Comparison of ENCODE assay signal across 21 cellular contexts in the genomic region with DNA sequence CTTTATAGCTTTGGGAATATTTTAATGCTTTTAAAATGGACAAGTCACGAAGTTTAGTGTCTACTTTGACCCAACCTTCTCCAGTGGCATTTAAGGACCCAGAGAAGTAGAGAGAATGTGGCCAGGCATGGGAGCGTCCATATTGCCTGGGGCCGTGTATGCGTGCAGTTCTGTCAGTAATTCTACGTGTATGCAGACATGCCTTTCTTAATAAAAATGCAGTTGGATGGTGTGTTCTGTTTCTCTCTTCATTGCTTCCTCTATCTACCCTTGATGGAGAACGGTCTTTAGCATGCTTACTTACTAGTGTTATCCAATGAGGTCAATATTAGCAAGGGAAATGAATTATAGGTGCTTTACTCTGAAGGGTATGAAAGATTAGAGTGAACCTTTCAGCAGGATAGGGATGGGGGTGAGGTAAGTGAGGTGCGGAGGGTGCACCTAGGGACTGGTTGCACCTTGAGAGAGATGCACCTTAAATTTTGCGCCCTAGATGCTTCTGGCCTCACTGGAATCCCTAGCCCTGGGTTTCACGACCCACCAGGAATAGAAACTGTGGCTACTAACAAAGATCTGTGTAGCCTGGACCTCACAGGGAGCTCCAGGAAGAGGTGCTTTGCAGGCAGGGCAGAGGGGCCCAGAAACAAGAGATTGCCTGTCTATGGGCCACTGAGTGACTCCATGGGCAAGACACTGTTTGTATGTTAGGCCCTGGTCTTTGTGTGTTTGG.
A peak's percentile ranks its signal among the peaks of the same experiment; 100 is the strongest.
DNase-seq lines count a peak whose midpoint lies in the region; ATAC-seq and TF ChIP-seq lines count a peak whose summit lies in the region.
"Had no signal": no experiment of that assay in that cellular context is flagged by ENCODE, and none has a peak within 500 bp of the region (broad histone marks: within the 10 kb centered on the region; RNA-seq: fewer than 3 reads in every experiment).

No MANE protein-coding gene starts in this region.

- H3K4me1 ChIP-seq in esophagus muscularis mucosa = no peaks in the 10 kb centered on the region
- peaks cover 11 to 12% of the 10 kb centered on the region in 2 donors for H3K4me1 ChIP-seq in neuronal stem cell (ENCODE audit: control insufficient read depth in 2 of 2, insufficient read depth in 1 of 2, low read depth in 1 of 2, low read length in 2 of 2)
- H3K4me1 ChIP-seq in smooth muscle cell (ENCODE audit: low read depth) = peaks cover 14% of the 10 kb centered on the region
- H3K4me1 ChIP-seq: A549; BLaER1 treated with 17β-estradiol and CSF1 and Interleukin-3, amounts not matched to agents 10 nM and 100 nM had no signal

- intact Hi-C loops in activated CD4-positive, alpha-beta T cell treated with anti-CD3 and anti-CD28 coated beads, Interleukin-2, amount 10 ng/mL, durations not matched to agents 24 days and 14 days (cut with micrococcal nuclease) = no loop called here
- intact Hi-C loops in esophagus muscularis mucosa (cut with DNase I) = no loop called here

- H3K79me1 ChIP-seq in neuronal stem cell (ENCODE audit: low read depth, low read length) = peaks cover 2% of the 10 kb centered on the region

- H3K4me2 ChIP-seq in neuronal stem cell (ENCODE audit: insufficient read depth, low read length, poor library complexity, severe bottlenecking) = no peak overlapping the region
- no peak overlapping the region for H3K4me2 ChIP-seq in smooth muscle cell
- H3K4me2 ChIP-seq: A549; BLaER1 treated with 17β-estradiol and CSF1 and Interleukin-3, amounts not matched to agents 10 nM and 100 nM had no signal

- H3K79me2 ChIP-seq in smooth muscle cell (ENCODE audit: low read depth) = no peaks in the 10 kb centered on the region

- H3K36me3 Mint-ChIP-seq in activated CD4-positive, alpha-beta T cell treated with anti-CD3 and anti-CD28 coated beads, Interleukin-2, amount 10 ng/mL, durations not matched to agents 24 days and 14 days (ENCODE audit: low read depth) = no peaks in the 10 kb centered on the region
- H3K36me3 Mint-ChIP-seq: CD8-positive, alpha-beta T cell; IgD-negative memory B cell had no signal

- no peak overlapping the region for H3K4me3 Mint-ChIP-seq in activated CD4-positive, alpha-beta T cell treated with anti-CD3 and anti-CD28 coated beads, Interleukin-2, amount 10 ng/mL, durations not matched to agents 24 days and 14 days
- H3K4me3 Mint-ChIP-seq: CD8-positive, alpha-beta T cell; IgD-negative memory B cell had no signal

- H2AFZ ChIP-seq in neuronal stem cell (ENCODE audit: low read length) = no peak overlapping the region
- no peak overlapping the region for H2AFZ ChIP-seq in smooth muscle cell (ENCODE audit: low read depth)
- H2AFZ ChIP-seq: GM23248 had no signal

- DNase-seq in activated CD4-positive, alpha-beta T cell treated with anti-CD3 and anti-CD28 coated beads, Interleukin-2, amount 10 ng/mL, durations not matched to agents 24 days and 14 days = peak; percentile 7
- DNase-seq in activated CD4-positive, alpha-beta T cell treated with anti-CD3 and anti-CD28 coated beads, Interleukin-2, amount 50 U/mL, for 48 hours = no peak
- DNase-seq in esophagus muscularis mucosa (ENCODE audit: extremely low spot score) (peak; percentile 82), neuronal stem cell (ENCODE audit: low spot score) (no peak), smooth muscle cell (lab: John Stamatoyannopoulos, UW; ENCODE audit: unreplicated experiment) (no peak), NCI-H2227 treated with DMSO at 0.1 percent for 48 hours (lab: John Stamatoyannopoulos, UW) (no peak), AG08396 (ENCODE audit: low spot score) (no peak)
- DNase-seq: CD8-positive, alpha-beta T cell; DMS 273 treated with DMSO at 0.1 percent for 48 hours; DMS53; DND-41; EL; GM23248 had no signal

- H3K27ac ChIP-seq in esophagus muscularis mucosa (replicated peaks in 1 of 4) (no peak overlapping the region), neuronal stem cell (replicated peaks; ENCODE audit: low read length) (no peak overlapping the region), smooth muscle cell (ENCODE audit: low read depth) (peak overlapping the region; percentile 65)
- H3K27ac ChIP-seq: 22Rv1; A549; BLaER1 treated with 17β-estradiol and CSF1 and Interleukin-3, amounts not matched to agents 10 nM and 100 nM; GM23248 had no signal

- TF ChIP-seq POLR2A in esophagus muscularis mucosa (IDR thresholded peaks at IDR 0.05; ENCODE audit: low read depth) = no peak

- H4K20me1 ChIP-seq in smooth muscle cell (ENCODE audit: low read depth) = no peaks in the 10 kb centered on the region
- H4K20me1 ChIP-seq: BLaER1 treated with 17β-estradiol and CSF1 and Interleukin-3, amounts not matched to agents 10 nM and 100 nM had no signal

- WGBS in esophagus muscularis mucosa = 88% methylated on average over 8 of the region's 9 CpGs
- WGBS in neuronal stem cell (ENCODE audit: extremely low coverage in 2 of 2, insufficient read length in 2 of 2, insufficient replicate concordance in 1 of 2), 2 donors = no CpG with 5 or more reads among the region's 9 CpGs
- 86% methylated on average over 9 of the region's 9 CpGs for WGBS in smooth muscle cell (ENCODE audit: low lambda C conversion rate)

- peak overlapping the region; percentile 50 for H2BK12ac ChIP-seq in neuronal stem cell (ENCODE audit: low read length)

- no peaks in the 10 kb centered on the region for H3K9me3 Mint-ChIP-seq in activated CD4-positive, alpha-beta T cell treated with anti-CD3 and anti-CD28 coated beads, Interleukin-2, amount 10 ng/mL, durations not matched to agents 24 days and 14 days
- H3K9me3 Mint-ChIP-seq: CD8-positive, alpha-beta T cell; IgD-negative memory B cell had no signal

- H3F3A ChIP-seq in smooth muscle cell (ENCODE audit: low read depth) = no peaks in the 10 kb centered on the region

- H3K27me3 ChIP-seq in esophagus muscularis mucosa (no peaks in the 10 kb centered on the region), neuronal stem cell (ENCODE audit: control insufficient read depth in 3 of 3, insufficient read depth in 3 of 3, low read depth in 1 of 3, low read length in 3 of 3) (no peaks in the 10 kb centered on the region), smooth muscle cell (ENCODE audit: low read depth) (no peaks in the 10 kb centered on the region)
- H3K27me3 ChIP-seq: BLaER1 treated with 17β-estradiol and CSF1 and Interleukin-3, amounts not matched to agents 10 nM and 100 nM had no signal

- H3K36me3 ChIP-seq in esophagus muscularis mucosa (no peaks in the 10 kb centered on the region), neuronal stem cell (replicated peaks in 1 of 2; ENCODE audit: control insufficient read depth in 2 of 2, insufficient read depth in 2 of 2, low read length in 2 of 2) (no peaks in the 10 kb centered on the region), smooth muscle cell (ENCODE audit: low read depth) (no peaks in the 10 kb centered on the region)
- H3K36me3 ChIP-seq: BLaER1 treated with 17β-estradiol and CSF1 and Interleukin-3, amounts not matched to agents 10 nM and 100 nM; HAP-1 had no signal

- H4K91ac ChIP-seq in neuronal stem cell (ENCODE audit: low read depth, low read length, poor library complexity) = no peak overlapping the region

- no peak overlapping the region for H3K27ac Mint-ChIP-seq in activated CD4-positive, alpha-beta T cell treated with anti-CD3 and anti-CD28 coated beads, Interleukin-2, amount 10 ng/mL, durations not matched to agents 24 days and 14 days
- H3K27ac Mint-ChIP-seq: CD8-positive, alpha-beta T cell; IgD-negative memory B cell had no signal

- H3K9me3 ChIP-seq in esophagus muscularis mucosa (no peaks in the 10 kb centered on the region), neuronal stem cell (replicated peaks in 1 of 2; ENCODE audit: control insufficient read depth in 2 of 2, insufficient read depth in 1 of 2, low read depth in 1 of 2, low read length in 2 of 2) (peaks cover 0 to 17% of the 10 kb centered on the region in 2 donors), smooth muscle cell (replicated peaks; ENCODE audit: low read depth) (no peaks in the 10 kb centered on the region)
- H3K9me3 ChIP-seq: A549, HAP-1 had no signal

- H3K27me3 Mint-ChIP-seq in activated CD4-positive, alpha-beta T cell treated with anti-CD3 and anti-CD28 coated beads, Interleukin-2, amount 10 ng/mL, durations not matched to agents 24 days and 14 days = no peaks in the 10 kb centered on the region
- H3K27me3 Mint-ChIP-seq: IgD-negative memory B cell had no signal

- ATAC-seq in GM21423 (IDR thresholded peaks at IDR 0.05; ENCODE audit: unreplicated experiment) = no peak
- ATAC-seq: A549; CD8-positive, alpha-beta T cell; GM12878; HepG2 had no signal

- H3K18ac ChIP-seq in neuronal stem cell (ENCODE audit: low read length) = peak overlapping the region; percentile 59

- H3K4me3 ChIP-seq in esophagus muscularis mucosa (no peak overlapping the region), neuronal stem cell (ENCODE audit: low read length in 2 of 2) (no peak overlapping the region), smooth muscle cell (no peak overlapping the region)
- H3K4me3 ChIP-seq: A549; BLaER1 treated with 17β-estradiol and CSF1 and Interleukin-3, amounts not matched to agents 10 nM and 100 nM; GM12878; GM23248; HAP-1 had no signal

- H2BK120ac ChIP-seq in neuronal stem cell (ENCODE audit: low read depth, low read length) = no peak overlapping the region

- TF ChIP-seq CTCF in esophagus muscularis mucosa (IDR thresholded peaks at IDR 0.05) = no peak
- no peak for TF ChIP-seq CTCF in smooth muscle cell (IDR thresholded peaks at IDR 0.05; ENCODE audit: borderline replicate concordance, insufficient read depth, poor library complexity, severe bottlenecking)

- H3K23ac ChIP-seq in neuronal stem cell (ENCODE audit: low read depth, low read length, poor library complexity) = no peak overlapping the region

- H3K4ac ChIP-seq in neuronal stem cell (ENCODE audit: low read length) = no peak overlapping the region

- no peak for TF ChIP-seq EP300 in esophagus muscularis mucosa (IDR thresholded peaks at IDR 0.05)

- H3K9ac ChIP-seq in neuronal stem cell (ENCODE audit: low read depth, low read length, poor library complexity) (no peak overlapping the region), smooth muscle cell (ENCODE audit: low read depth) (no peak overlapping the region)
- H3K9ac ChIP-seq: BLaER1 treated with 17β-estradiol and CSF1 and Interleukin-3, amounts not matched to agents 10 nM and 100 nM; GM23248 had no signal

- H2BK5ac ChIP-seq in neuronal stem cell (ENCODE audit: low read length) = no peak overlapping the region

- H4K8ac ChIP-seq in neuronal stem cell (ENCODE audit: low read depth, low read length) = no peak overlapping the region

- peak overlapping the region; percentile 67 for H2AK5ac ChIP-seq in neuronal stem cell (ENCODE audit: low read depth, low read length)

- no peak overlapping the region for H3K14ac ChIP-seq in neuronal stem cell (ENCODE audit: low read length)

- H2BK15ac ChIP-seq in neuronal stem cell (ENCODE audit: low read length) = no peak overlapping the region

- no peaks in the 10 kb centered on the region for H3K4me1 Mint-ChIP-seq in activated CD4-positive, alpha-beta T cell treated with anti-CD3 and anti-CD28 coated beads, Interleukin-2, amount 10 ng/mL, durations not matched to agents 24 days and 14 days
- H3K4me1 Mint-ChIP-seq: IgD-negative memory B cell had no signal

Comparison
In these comparisons a context has a peak if more than half of its experiments do, and no peak if none do; other contexts are left out.
1. DNase-seq: peak in activated CD4-positive, alpha-beta T cell treated with anti-CD3 and anti-CD28 coated beads, Interleukin-2, amount 10 ng/mL, durations not matched to agents 24 days and 14 days (single experiment) and esophagus muscularis mucosa (single experiment); none in activated CD4-positive, alpha-beta T cell treated with anti-CD3 and anti-CD28 coated beads, Interleukin-2, amount 50 U/mL, for 48 hours (0 of 2), neuronal stem cell (single experiment), smooth muscle cell (single experiment), NCI-H2227 treated with DMSO at 0.1 percent for 48 hours (single experiment) and AG08396 (single experiment).